Comparison of ENCODE assay signal across 15 cellular contexts in genomic region chrX:150358651-150359050, GRCh38. TPM values are rescaled to one million over a fixed set of nuclear protein-coding genes. Genes with fewer than 3 reads are reported as not detected.
DNase-seq lines count a peak whose midpoint lies in the region; ATAC-seq and TF ChIP-seq lines count a peak whose summit lies in the region.
"Had no signal": no experiment of that assay in that cellular context is flagged by ENCODE, and none has a peak within 500 bp of the region (broad histone marks: within the 10 kb centered on the region; RNA-seq: fewer than 3 reads in every experiment).

No MANE protein-coding gene starts in this region.

- H3K4me3 Mint-ChIP-seq in type B pancreatic cell, result no peak overlapping the region
- H3K4me3 Mint-ChIP-seq: CD4-positive, alpha-beta memory T cell had no signal

- DNase-seq in cardiac septum (ENCODE audit: low spot score) (peak; percentile 59), Right ventricle myocardium superior (no peak), islet precursor cell (peak; percentile 16), type B pancreatic cell (ENCODE audit: extremely low spot score, unreplicated experiment) (peak; percentile 20), DMS79 (lab: John Stamatoyannopoulos, UW) (no peak)
- DNase-seq: C1 segment of cervical spinal cord; Calu3; CD4-positive, alpha-beta memory T cell; COR-L47; DMS53; DND-41; GM23248; H7; HCEC 1CT had no signal

- no peak for TF ChIP-seq CTCF in type B pancreatic cell (conservative IDR thresholded peaks at IDR 0.05)

- H3K27me3 Mint-ChIP-seq in type B pancreatic cell, result peaks cover 38% of the 10 kb centered on the region
- H3K27me3 Mint-ChIP-seq: CD4-positive, alpha-beta memory T cell had no signal

- no peaks in the 10 kb centered on the region for H3K36me3 Mint-ChIP-seq in type B pancreatic cell
- H3K36me3 Mint-ChIP-seq: CD4-positive, alpha-beta memory T cell had no signal

- intact Hi-C loops in cardiac septum (cut with DNase I), result no loop called here
- intact Hi-C loops in Right ventricle myocardium superior (cut with DNase I), result no loop called here

- no peak for ATAC-seq in Right ventricle myocardium superior (ENCODE audit: poor library complexity)
- no peak for ATAC-seq in HG03342 (IDR thresholded peaks at IDR 0.05; ENCODE audit: unreplicated experiment)

- H3K27ac Mint-ChIP-seq in type B pancreatic cell, result no peak overlapping the region
- H3K27ac Mint-ChIP-seq: CD4-positive, alpha-beta memory T cell had no signal

- H3K9me3 Mint-ChIP-seq in type B pancreatic cell, result no peaks in the 10 kb centered on the region
- H3K9me3 Mint-ChIP-seq: CD4-positive, alpha-beta memory T cell had no signal

- H3K4me1 Mint-ChIP-seq in type B pancreatic cell (ENCODE audit: unreplicated experiment), result no peaks in the 10 kb centered on the region

RNA-seq across cellular contexts. Expression of gene MAMLD1, which starts 4.5 kb away (rescaled TPM):
- total RNA-seq in cardiac septum (2.6 TPM), Right ventricle myocardium superior (1.9 TPM), type B pancreatic cell (ENCODE audit: low replicate concordance) (3.0 and 7.0 TPM in 2 replicates)

Comparison
In these comparisons a context has a peak if more than half of its experiments do, and no peak if none do; other contexts are left out.
1. DNase-seq: peak in cardiac septum (single experiment), islet precursor cell (single experiment) and type B pancreatic cell (single experiment); none in Right ventricle myocardium superior (single experiment) and DMS79 (single experiment).